In the genomic region with DNA sequence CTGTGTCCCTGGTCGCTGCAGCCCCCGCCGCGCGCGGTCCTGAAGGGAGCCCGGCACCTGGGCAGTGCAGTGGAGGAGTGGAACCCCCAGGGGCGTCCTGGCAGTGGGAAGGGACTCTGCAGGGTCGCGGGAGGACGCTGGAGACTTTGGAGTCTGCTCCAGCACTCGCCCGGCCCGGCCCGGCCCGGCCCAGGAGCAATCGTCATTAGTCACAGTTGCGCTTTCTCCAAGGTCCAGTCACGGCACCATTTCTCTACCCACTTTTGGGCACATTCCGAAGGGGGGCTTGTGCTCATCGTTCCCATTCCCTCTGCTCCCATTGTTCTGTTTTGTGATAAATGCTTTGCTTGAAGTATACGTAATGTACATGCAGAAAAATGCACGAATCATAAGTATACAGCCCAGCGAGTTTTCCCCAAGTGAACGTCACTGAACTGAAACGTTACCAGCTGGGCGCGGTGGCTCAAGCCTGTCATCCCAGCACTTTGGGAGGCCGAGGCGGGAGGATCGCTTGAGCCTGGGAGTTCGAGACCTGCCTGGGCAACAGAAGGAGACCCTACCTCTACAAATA, we compare ENCODE assay signal across 8 cellular contexts. TPM values are rescaled to one million over a fixed set of nuclear protein-coding genes. Genes with fewer than 3 reads are reported as not detected.
DNase-seq lines count a peak whose midpoint lies in the region; ATAC-seq and TF ChIP-seq lines count a peak whose summit lies in the region.

No MANE protein-coding gene starts in this region.

- H3K4me3 ChIP-seq in BJ (ENCODE audit: low read depth, low read length) (peak overlapping the region; percentile 71), NB4 (ENCODE audit: low read depth, low read length) (peak overlapping the region; percentile 83), cardiac fibroblast (replicated peaks in 1 of 2; ENCODE audit: low read depth in 2 of 2, low read length in 2 of 2) (peak overlapping the region; percentile 69 to 73), liver (ENCODE audit: low read depth in 1 of 3, low read length in 3 of 3) (peak overlapping the region; percentile 33 to 86 (median 67)), thymus (ENCODE audit: low read length) (peak overlapping the region; percentile 87)

- no peak for DNase-seq in BJ (ENCODE audit: low read depth)
- DNase-seq in NB4 (ENCODE audit: low read depth): peak; percentile 25
- DNase-seq in cardiac fibroblast (ENCODE audit: low read depth in 2 of 2): peak; percentile 50 to 81
- no peak for DNase-seq in NAMALWA (ENCODE audit: low spot score)

- peak overlapping the region in 1 of 2 donors; percentile 56 for H3K9ac ChIP-seq in liver (ENCODE audit: low read depth in 1 of 2, low read length in 2 of 2)

- POLR2A ChIA-PET in BJ (lab: Charles Lee): interaction anchor here (0.6 kb wide), 1 partner anchor 42 kb away, joined by 5 read pairs; no protein-coding TSS in a partner anchor

- no peak for TF ChIP-seq RAD21 in liver (IDR thresholded peaks at IDR 0.05)

- no peak for TF ChIP-seq CTCF in BJ (IDR thresholded peaks at IDR 0.05; ENCODE audit: insufficient read depth, low read depth, low read length)
- no peak for TF ChIP-seq CTCF in NB4 (IDR thresholded peaks at IDR 0.05; ENCODE audit: low read depth, low read length)
- no peak for TF ChIP-seq CTCF in cardiac fibroblast (IDR thresholded peaks at IDR 0.05; ENCODE audit: low read depth, low read length)
- TF ChIP-seq CTCF in liver (IDR thresholded peaks at IDR 0.05; ENCODE audit: low read depth, low read length, missing input control): no peak

- H3K27me3 ChIP-seq in BJ (ENCODE audit: control insufficient read depth, insufficient read depth, low read length): no peaks in the 10 kb centered on the region
- no peaks in the 10 kb centered on the region for H3K27me3 ChIP-seq in liver (ENCODE audit: control insufficient read depth in 4 of 4, insufficient read depth in 4 of 4, low read length in 3 of 4)
- no peaks in the 10 kb centered on the region for H3K27me3 ChIP-seq in thymus (ENCODE audit: control insufficient read depth, insufficient read depth)

- no peak for TF ChIP-seq POLR2A in NB4 (IDR thresholded peaks at IDR 0.05; ENCODE audit: extremely low read depth, insufficient read length)

- H3K9me3 ChIP-seq in liver (ENCODE audit: control insufficient read depth in 4 of 4, low read length in 3 of 4) (no peaks in the 10 kb centered on the region), thymus (ENCODE audit: control insufficient read depth) (no peaks in the 10 kb centered on the region)

- 8% methylated on average over 32 of the region's 32 CpGs for WGBS in liver
- 15% methylated on average over 31 of the region's 32 CpGs for whole genome bisulfite sequencing in thymus

- H3K4me1 ChIP-seq in liver (ENCODE audit: control insufficient read depth in 4 of 4, insufficient read depth in 4 of 4, low read length in 3 of 4): peaks cover 6 to 56% (median 41%) of the 10 kb centered on the region in 4 donors
- peaks cover 10% of the 10 kb centered on the region for H3K4me1 ChIP-seq in thymus (ENCODE audit: control insufficient read depth, insufficient read depth, low read length)

- CTCF ChIA-PET in BJ (lab: Yijun Ruan, JAX): interaction anchor here (1.0 to 1.6 kb wide), 3 partner anchors 9 to 21 kb away, joined by 3 to 5 read pairs (median 3); no protein-coding TSS in a partner anchor

- peak; percentile 34 for ATAC-seq in GM21367 (IDR thresholded peaks at IDR 0.05; ENCODE audit: unreplicated experiment)
- no peak for ATAC-seq in GM21529 (IDR thresholded peaks at IDR 0.05; ENCODE audit: unreplicated experiment)

- H3K36me3 ChIP-seq in BJ (ENCODE audit: control insufficient read depth, insufficient read depth, low read length) (peaks cover 43% of the 10 kb centered on the region), liver (ENCODE audit: control insufficient read depth in 4 of 4, insufficient read depth in 3 of 4, low read depth in 1 of 4, low read length in 3 of 4) (peaks cover 0 to 18% (median 8%) of the 10 kb centered on the region in 4 donors), thymus (ENCODE audit: control insufficient read depth, insufficient read depth) (peaks cover 60% of the 10 kb centered on the region)

- H3K27ac ChIP-seq in liver (ENCODE audit: low read depth in 1 of 2, low read length in 2 of 2): peak overlapping the region; percentile 47 to 75
- H3K27ac ChIP-seq in thymus (ENCODE audit: low read depth): peak overlapping the region; percentile 62

TF ChIP-seq in liver, 16 proteins besides CTCF, POLR2A, EP300 and RAD21:
- TF ChIP-seq FOXA2 (IDR thresholded peaks at IDR 0.05) (no peak), EGR1 (IDR thresholded peaks at IDR 0.05; ENCODE audit: low read depth in 2 of 2) (no peak), GABPA (IDR thresholded peaks at IDR 0.05 in 1 of 2, conservative IDR thresholded peaks at IDR 0.05 in 1 of 2) (no peak), HNF4A (conservative IDR thresholded peaks at IDR 0.05) (no peak), YY1 (IDR thresholded peaks at IDR 0.05) (no peak), RXRA (IDR thresholded peaks at IDR 0.05) (no peak), HNF4G (IDR thresholded peaks at IDR 0.05) (no peak), FOXA1 (IDR thresholded peaks at IDR 0.05) (no peak), NR2F2 (IDR thresholded peaks at IDR 0.05) (no peak), SP1 (IDR thresholded peaks at IDR 0.05) (no peak), ZBTB33 (IDR thresholded peaks at IDR 0.05) (no peak), JUND (IDR thresholded peaks at IDR 0.05) (no peak), TAF1 (conservative IDR thresholded peaks at IDR 0.05) (no peak)
- TF ChIP-seq, protein P1, sequence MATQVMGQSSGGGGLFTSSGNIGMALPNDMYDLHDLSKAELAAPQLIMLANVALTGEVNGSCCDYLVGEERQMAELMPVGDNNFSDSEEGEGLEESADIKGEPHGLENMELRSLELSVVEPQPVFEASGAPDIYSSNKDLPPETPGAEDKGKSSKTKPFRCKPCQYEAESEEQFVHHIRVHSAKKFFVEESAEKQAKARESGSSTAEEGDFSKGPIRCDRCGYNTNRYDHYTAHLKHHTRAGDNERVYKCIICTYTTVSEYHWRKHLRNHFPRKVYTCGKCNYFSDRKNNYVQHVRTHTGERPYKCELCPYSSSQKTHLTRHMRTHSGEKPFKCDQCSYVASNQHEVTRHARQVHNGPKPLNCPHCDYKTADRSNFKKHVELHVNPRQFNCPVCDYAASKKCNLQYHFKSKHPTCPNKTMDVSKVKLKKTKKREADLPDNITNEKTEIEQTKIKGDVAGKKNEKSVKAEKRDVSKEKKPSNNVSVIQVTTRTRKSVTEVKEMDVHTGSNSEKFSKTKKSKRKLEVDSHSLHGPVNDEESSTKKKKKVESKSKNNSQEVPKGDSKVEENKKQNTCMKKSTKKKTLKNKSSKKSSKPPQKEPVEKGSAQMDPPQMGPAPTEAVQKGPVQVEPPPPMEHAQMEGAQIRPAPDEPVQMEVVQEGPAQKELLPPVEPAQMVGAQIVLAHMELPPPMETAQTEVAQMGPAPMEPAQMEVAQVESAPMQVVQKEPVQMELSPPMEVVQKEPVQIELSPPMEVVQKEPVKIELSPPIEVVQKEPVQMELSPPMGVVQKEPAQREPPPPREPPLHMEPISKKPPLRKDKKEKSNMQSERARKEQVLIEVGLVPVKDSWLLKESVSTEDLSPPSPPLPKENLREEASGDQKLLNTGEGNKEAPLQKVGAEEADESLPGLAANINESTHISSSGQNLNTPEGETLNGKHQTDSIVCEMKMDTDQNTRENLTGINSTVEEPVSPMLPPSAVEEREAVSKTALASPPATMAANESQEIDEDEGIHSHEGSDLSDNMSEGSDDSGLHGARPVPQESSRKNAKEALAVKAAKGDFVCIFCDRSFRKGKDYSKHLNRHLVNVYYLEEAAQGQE (IDR thresholded peaks at IDR 0.05): no peak
- TF ChIP-seq, protein P2, sequence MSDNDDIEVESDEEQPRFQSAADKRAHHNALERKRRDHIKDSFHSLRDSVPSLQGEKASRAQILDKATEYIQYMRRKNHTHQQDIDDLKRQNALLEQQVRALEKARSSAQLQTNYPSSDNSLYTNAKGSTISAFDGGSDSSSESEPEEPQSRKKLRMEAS (IDR thresholded peaks at IDR 0.05): no peak
- TF ChIP-seq, protein P3, sequence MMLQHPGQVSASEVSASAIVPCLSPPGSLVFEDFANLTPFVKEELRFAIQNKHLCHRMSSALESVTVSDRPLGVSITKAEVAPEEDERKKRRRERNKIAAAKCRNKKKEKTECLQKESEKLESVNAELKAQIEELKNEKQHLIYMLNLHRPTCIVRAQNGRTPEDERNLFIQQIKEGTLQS (IDR thresholded peaks at IDR 0.05): no peak
TF ChIP-seq in liver: peak in this region for 0.

RNA-seq across cellular contexts. Expression of gene THAP3, which starts 1.0 kb away (rescaled TPM):
- polyA plus RNA-seq in BJ (2011; rRNA removed) (8.6 and 12.5 TPM in 2 replicates), liver (10 to 100 TPM in 1 of 2 donors, 1 to 10 TPM in 1; 8.4 to 10.2 TPM), thymus (22.2 TPM)
- polyA minus RNA-seq in BJ (2011; rRNA and poly(A)+ RNA removed): 5.8 and 13.6 TPM in 2 replicates
- total RNA-seq in liver: 1 to 10 TPM; 7.2 to 8.7 TPM

RNA-seq across cellular contexts. Expression of gene PHF13, which starts 12.1 kb away (rescaled TPM):
- polyA plus RNA-seq in BJ (2011; rRNA removed): 7.9 and 9.4 TPM in 2 replicates
- 6.5 and 10.2 TPM in 2 replicates for polyA minus RNA-seq in BJ (2011; rRNA and poly(A)+ RNA removed)
- 1 to 10 TPM; 4.1 to 8.7 TPM for total RNA-seq in liver
- 1 to 10 TPM; 1.4 to 3.5 TPM for polyA plus RNA-seq in liver
- 11.4 TPM for polyA plus RNA-seq in thymus

RNA-seq across cellular contexts. Expression of gene KLHL21, which starts 23.0 kb away (rescaled TPM):
- 8.5 and 19.2 TPM in 2 replicates for polyA plus RNA-seq in BJ (2011; rRNA removed)
- 12.9 and 13.2 TPM in 2 replicates for polyA minus RNA-seq in BJ (2011; rRNA and poly(A)+ RNA removed)
- total RNA-seq in liver: 10 to 100 TPM; 20.8 to 30.4 TPM
- polyA plus RNA-seq in liver: 10 to 100 TPM in 1 of 2 donors, 1 to 10 TPM in 1; 8.7 to 12.4 TPM
- 13.6 TPM for polyA plus RNA-seq in thymus

RNA-seq across cellular contexts. Expression of gene ZBTB48, which starts 45.9 kb away (rescaled TPM):
- polyA plus RNA-seq in BJ (2011; rRNA removed) (7.8 and 14.0 TPM in 2 replicates), liver (10 to 100 TPM in 1 of 2 donors, 1 to 10 TPM in 1; 9.4 to 16.8 TPM), thymus (124 TPM)
- polyA minus RNA-seq in BJ (2011; rRNA and poly(A)+ RNA removed): 16.3 and 26.4 TPM in 2 replicates
- total RNA-seq in liver: 10 to 100 TPM in 1 of 2 donors, 1 to 10 TPM in 1; 8.3 to 18.1 TPM

Comparison
In these comparisons a context has a peak if more than half of its experiments do, and no peak if none do; other contexts are left out.
1. DNase-seq: peak in NB4 (single experiment) and cardiac fibroblast (2 of 2); none in BJ (single experiment) and NAMALWA (single experiment).
2. Peak in every context shown above with its lines, with median percentiles within 50 percentile points of each other: H3K4me3 ChIP-seq.